Comparison of ENCODE assay signal across 2 cellular contexts in genomic region chr7:156456503-156457115, GRCh38.
TF ChIP-seq lines count a peak whose summit lies in the region.

No MANE protein-coding gene starts in this region.

TF ChIP-seq in GM23338, 12 proteins besides CTCF, POLR2A, EP300 and RAD21:
- TF ChIP-seq EZH2 (IDR thresholded peaks at IDR 0.05; ENCODE audit: low read depth, unreplicated experiment) (no peak), POLR2AphosphoS5 (IDR thresholded peaks at IDR 0.05; ENCODE audit: low read depth) (no peak), REST (IDR thresholded peaks at IDR 0.05; ENCODE audit: unreplicated experiment) (no peak), NANOG (IDR thresholded peaks at IDR 0.05; ENCODE audit: borderline replicate concordance) (no peak), EZH2phosphoT487 (IDR thresholded peaks at IDR 0.05; ENCODE audit: unreplicated experiment) (no peak), ZNF331 (CRISPR knock-in tag; IDR thresholded peaks at IDR 0.05; ENCODE audit: low read depth) (no peak), ZNF462 (CRISPR knock-in tag; IDR thresholded peaks at IDR 0.05) (no peak), STAT1 (IDR thresholded peaks at IDR 0.05; ENCODE audit: unreplicated experiment) (no peak), CREB1 (CRISPR knock-in tag; IDR thresholded peaks at IDR 0.05; ENCODE audit: low read depth) (no peak), JUNB (IDR thresholded peaks at IDR 0.05; ENCODE audit: unreplicated experiment) (no peak), ETS1 (IDR thresholded peaks at IDR 0.05) (no peak), ZNF114 (CRISPR knock-in tag; IDR thresholded peaks at IDR 0.05) (no peak)

TF ChIP-seq in HepG2, 621 proteins besides CTCF, POLR2A, EP300 and RAD21:
- TF ChIP-seq HINFP (CRISPR knock-in tag; IDR thresholded peaks at IDR 0.05; ENCODE audit: low read depth) (no peak), ZNF547 (CRISPR knock-in tag; IDR thresholded peaks at IDR 0.05) (no peak), MNT (IDR thresholded peaks at IDR 0.05) (no peak), CEBPB (IDR thresholded peaks at IDR 0.05; ENCODE audit: borderline replicate concordance, low read depth, low read length) (peak; percentile 48; the same call in 1 of the 2 replicates), ZNF343 (CRISPR knock-in tag; IDR thresholded peaks at IDR 0.05) (no peak), HNF1A (IDR thresholded peaks at IDR 0.05; ENCODE audit: low read depth) (peak; percentile 83), HNF1A (CRISPR knock-in tag; IDR thresholded peaks at IDR 0.05; ENCODE audit: borderline replicate concordance) (peak; percentile 77), HNF1B (CRISPR knock-in tag; IDR thresholded peaks at IDR 0.05) (peak; percentile 68; the same call in 1 of the 2 replicates), ZNF644 (CRISPR knock-in tag; IDR thresholded peaks at IDR 0.05; ENCODE audit: low read depth) (peak; percentile 74; the same call in 1 of the 2 replicates), ZNF614 (CRISPR knock-in tag; IDR thresholded peaks at IDR 0.05; ENCODE audit: borderline replicate concordance) (no peak), GFI1 (CRISPR knock-in tag; IDR thresholded peaks at IDR 0.05; ENCODE audit: borderline replicate concordance) (no peak), CEBPG (CRISPR knock-in tag; IDR thresholded peaks at IDR 0.05) (0 out of 2 replicates have a peak, but pooled peaks have one; percentile 6)
